In genomic region chr22:37801946-37802309, GRCh38 we compare ENCODE assay signal across 1 cellular context.
TF ChIP-seq lines count a peak whose summit lies in the region.

No MANE protein-coding gene starts in this region.

TF ChIP-seq in HepG2, 621 proteins besides CTCF, POLR2A, EP300 and RAD21:
- TF ChIP-seq USF2 (IDR thresholded peaks at IDR 0.05; ENCODE audit: low read depth, low read length), result peak; percentile 28; the same call in 1 of the 2 replicates
- no peak; the same call in 1 of the 2 replicates for TF ChIP-seq USF2 (CRISPR knock-in tag; IDR thresholded peaks at IDR 0.05; ENCODE audit: borderline replicate concordance)
- no peak for TF ChIP-seq CEBPG (CRISPR knock-in tag; IDR thresholded peaks at IDR 0.05)
- 0 out of 2 replicates have a peak, but pooled peaks have one; percentile 11 for TF ChIP-seq ARNTL (CRISPR knock-in tag; IDR thresholded peaks at IDR 0.05)
- TF ChIP-seq ZNF362 (CRISPR knock-in tag; IDR thresholded peaks at IDR 0.05; ENCODE audit: borderline replicate concordance), result peak; percentile 29; the same call in 1 of the 2 replicates
- TF ChIP-seq ZSCAN9 (CRISPR knock-in tag; IDR thresholded peaks at IDR 0.05; ENCODE audit: borderline replicate concordance), result no peak
- TF ChIP-seq ZNF878 (CRISPR knock-in tag; IDR thresholded peaks at IDR 0.05), result 0 out of 2 replicates have a peak, but pooled peaks have one; percentile 28
- no peak for TF ChIP-seq ZNF513 (CRISPR knock-in tag; conservative IDR thresholded peaks at IDR 0.05)
- 0 out of 2 replicates have a peak, but pooled peaks have one; percentile 12 for TF ChIP-seq MNT (IDR thresholded peaks at IDR 0.05)
- no peak for TF ChIP-seq REXO4 (CRISPR knock-in tag; IDR thresholded peaks at IDR 0.05; ENCODE audit: borderline replicate concordance)
- peak; percentile 65 for TF ChIP-seq BHLHE40 (IDR thresholded peaks at IDR 0.05; ENCODE audit: low read length)
- TF ChIP-seq RELA (CRISPR knock-in tag; IDR thresholded peaks at IDR 0.05), result no peak
- TF ChIP-seq MBNL3 (CRISPR knock-in tag; conservative IDR thresholded peaks at IDR 0.05), result no peak
- no peak for TF ChIP-seq STAT6 (CRISPR knock-in tag; IDR thresholded peaks at IDR 0.05; ENCODE audit: borderline replicate concordance)
- TF ChIP-seq ZXDC (CRISPR knock-in tag; IDR thresholded peaks at IDR 0.05), result no peak
- no peak for TF ChIP-seq RFX3 (CRISPR knock-in tag; IDR thresholded peaks at IDR 0.05)
- TF ChIP-seq ATF1 (CRISPR knock-in tag; IDR thresholded peaks at IDR 0.05), result no peak
- TF ChIP-seq ZNF761 (CRISPR knock-in tag; conservative IDR thresholded peaks at IDR 0.05), result no peak
- no peak for TF ChIP-seq ZNF333 (CRISPR knock-in tag; IDR thresholded peaks at IDR 0.05; ENCODE audit: borderline replicate concordance)
- no peak for TF ChIP-seq ZNF766 (CRISPR knock-in tag; IDR thresholded peaks at IDR 0.05; ENCODE audit: borderline replicate concordance)
- TF ChIP-seq KLF16 (CRISPR knock-in tag; IDR thresholded peaks at IDR 0.05), result no peak
- TF ChIP-seq HNRNPK (IDR thresholded peaks at IDR 0.05; ENCODE audit: low read depth, low read length, poor library complexity, severe bottlenecking), result no peak
